ENCODE assay signal across 8 cellular contexts in the genomic region with DNA sequence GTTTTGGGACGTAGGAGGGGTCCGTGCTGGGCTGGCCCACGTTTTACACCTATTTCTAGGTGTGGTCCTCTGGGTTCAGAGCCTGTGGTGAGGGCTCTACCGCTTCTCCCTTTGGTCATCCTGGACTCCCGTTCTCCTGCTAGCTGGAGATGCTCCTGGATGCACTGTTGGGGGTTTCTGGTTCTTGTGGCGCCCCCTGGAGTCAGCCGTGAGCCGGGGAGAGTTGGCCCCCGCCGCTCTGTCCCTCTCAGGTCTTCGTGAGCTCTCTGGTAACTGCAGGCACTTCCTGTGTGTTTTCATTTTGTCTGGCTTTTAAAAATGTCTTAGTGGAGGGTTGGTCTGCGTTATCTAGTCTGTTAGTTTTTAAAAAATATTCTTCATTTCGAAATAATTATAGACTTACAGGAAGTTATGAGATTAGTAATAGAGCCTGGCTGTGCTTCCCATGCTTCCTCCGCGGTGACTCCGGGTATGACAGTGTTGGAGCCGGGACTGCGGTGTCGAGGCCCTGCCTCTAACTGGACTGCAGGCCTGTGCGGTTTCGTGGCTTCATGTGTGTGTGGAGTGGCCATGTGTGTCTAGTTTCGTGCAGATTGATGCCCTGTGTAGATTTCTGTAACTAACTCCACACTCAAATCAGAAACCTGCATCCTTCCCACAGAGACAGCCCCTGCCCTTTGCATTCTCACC.
DNase-seq lines count a peak whose midpoint lies in the region; ATAC-seq and TF ChIP-seq lines count a peak whose summit lies in the region.

No MANE protein-coding gene starts in this region.

- no peaks in the 10 kb centered on the region for H3K9me3 ChIP-seq in BLaER1 treated with 17β-estradiol and CSF1 and Interleukin-3, amounts not matched to agents 10 nM and 100 nM (replicated peaks in 1 of 11)

- no peak overlapping the region for H3K27ac Mint-ChIP-seq in activated naive CD8-positive, alpha-beta T cell treated with anti-CD3 and anti-CD28 coated beads for 36 hours
- peak overlapping the region; percentile 53 for H3K27ac Mint-ChIP-seq in mesothelial cell of epicardium

- peaks cover 11% of the 10 kb centered on the region for H3K4me1 Mint-ChIP-seq in activated naive CD8-positive, alpha-beta T cell treated with anti-CD3 and anti-CD28 coated beads for 36 hours
- H3K4me1 Mint-ChIP-seq in mesothelial cell of epicardium = no peaks in the 10 kb centered on the region

- H3K36me3 Mint-ChIP-seq in activated naive CD8-positive, alpha-beta T cell treated with anti-CD3 and anti-CD28 coated beads for 36 hours = peaks cover 11% of the 10 kb centered on the region
- H3K36me3 Mint-ChIP-seq in mesothelial cell of epicardium = peaks cover 10% of the 10 kb centered on the region

- H3K4me2 ChIP-seq in BLaER1 treated with 17β-estradiol and CSF1 and Interleukin-3, amounts not matched to agents 10 nM and 100 nM = peak overlapping the region; percentile 42 to 96 (median 88)

- 0 out of 22 replicates have a peak, but pooled peaks cover 0 to 6% (median 0%) of the 10 kb centered on the region in 11 experiments for H3K27me3 ChIP-seq in BLaER1 treated with 17β-estradiol and CSF1 and Interleukin-3, amounts not matched to agents 10 nM and 100 nM

- peak overlapping the region in 9 of 11 experiments; percentile 15 to 62 (median 51); a peak in 17 of 22 replicates for H3K27ac ChIP-seq in BLaER1 treated with 17β-estradiol and CSF1 and Interleukin-3, amounts not matched to agents 10 nM and 100 nM

- peaks cover 0 to 64% (median 29%) of the 10 kb centered on the region in 11 experiments; a peak in 15 of 22 replicates for H4K20me1 ChIP-seq in BLaER1 treated with 17β-estradiol and CSF1 and Interleukin-3, amounts not matched to agents 10 nM and 100 nM

- no peak overlapping the region for H3K4me3 Mint-ChIP-seq in activated naive CD8-positive, alpha-beta T cell treated with anti-CD3 and anti-CD28 coated beads for 36 hours
- H3K4me3 Mint-ChIP-seq in mesothelial cell of epicardium = no peak overlapping the region

- no peak for TF ChIP-seq EP300 in Ishikawa (IDR thresholded peaks at IDR 0.05; ENCODE audit: borderline replicate concordance)

- DNase-seq in activated naive CD8-positive, alpha-beta T cell treated with anti-CD3 and anti-CD28 coated beads for 36 hours = peak; percentile 33
- no peak for DNase-seq in mesothelial cell of epicardium (ENCODE audit: low spot score in 2 of 2, unreplicated experiment in 2 of 2)

- H3K4me1 ChIP-seq in BLaER1 treated with 17β-estradiol and CSF1 and Interleukin-3, amounts not matched to agents 10 nM and 100 nM = peaks cover 48 to 76% (median 65%) of the 10 kb centered on the region in 10 experiments

- no peaks in the 10 kb centered on the region for H3K27me3 Mint-ChIP-seq in activated naive CD8-positive, alpha-beta T cell treated with anti-CD3 and anti-CD28 coated beads for 36 hours
- H3K27me3 Mint-ChIP-seq in mesothelial cell of epicardium (ENCODE audit: low read depth) = no peaks in the 10 kb centered on the region

- TF ChIP-seq RAD21 in Ishikawa (IDR thresholded peaks at IDR 0.05; ENCODE audit: low read depth) = peak; percentile 51

- TF ChIP-seq CTCF in mesothelial cell of epicardium (IDR thresholded peaks at IDR 0.05; ENCODE audit: unreplicated experiment) = no peak

- H3K9ac ChIP-seq in BLaER1 treated with 17β-estradiol and CSF1 and Interleukin-3, amounts not matched to agents 10 nM and 100 nM = peak overlapping the region in 9 of 11 experiments; percentile 4 to 34 (median 28); a peak in 9 of 22 replicates

- H3K36me3 ChIP-seq in BLaER1 treated with 17β-estradiol and CSF1 and Interleukin-3, amounts not matched to agents 10 nM and 100 nM = peaks cover 11 to 58% (median 44%) of the 10 kb centered on the region in 11 experiments; a peak in 21 of 22 replicates

- H3K9me3 Mint-ChIP-seq in activated naive CD8-positive, alpha-beta T cell treated with anti-CD3 and anti-CD28 coated beads for 36 hours = no peaks in the 10 kb centered on the region
- no peaks in the 10 kb centered on the region for H3K9me3 Mint-ChIP-seq in mesothelial cell of epicardium

- no peak for ATAC-seq in HG03520 (IDR thresholded peaks at IDR 0.05; ENCODE audit: unreplicated experiment)
- ATAC-seq in GM19328 (IDR thresholded peaks at IDR 0.05; ENCODE audit: unreplicated experiment) = no peak
- ATAC-seq in GM18858 (IDR thresholded peaks at IDR 0.05; ENCODE audit: unreplicated experiment) = no peak
- no peak for ATAC-seq in HG03095 (IDR thresholded peaks at IDR 0.05; ENCODE audit: unreplicated experiment)

- H3K4me3 ChIP-seq in BLaER1 treated with 17β-estradiol and CSF1 and Interleukin-3, amounts not matched to agents 10 nM and 100 nM = peak overlapping the region in 1 of 10 experiments; percentile 1; a peak in 1 of 20 replicates

TF ChIP-seq in Ishikawa, 13 proteins besides CTCF, POLR2A, EP300 and RAD21:
- no peak for TF ChIP-seq FOXM1 (IDR thresholded peaks at IDR 0.05; ENCODE audit: borderline replicate concordance, low read depth)
- TF ChIP-seq, protein P1, sequence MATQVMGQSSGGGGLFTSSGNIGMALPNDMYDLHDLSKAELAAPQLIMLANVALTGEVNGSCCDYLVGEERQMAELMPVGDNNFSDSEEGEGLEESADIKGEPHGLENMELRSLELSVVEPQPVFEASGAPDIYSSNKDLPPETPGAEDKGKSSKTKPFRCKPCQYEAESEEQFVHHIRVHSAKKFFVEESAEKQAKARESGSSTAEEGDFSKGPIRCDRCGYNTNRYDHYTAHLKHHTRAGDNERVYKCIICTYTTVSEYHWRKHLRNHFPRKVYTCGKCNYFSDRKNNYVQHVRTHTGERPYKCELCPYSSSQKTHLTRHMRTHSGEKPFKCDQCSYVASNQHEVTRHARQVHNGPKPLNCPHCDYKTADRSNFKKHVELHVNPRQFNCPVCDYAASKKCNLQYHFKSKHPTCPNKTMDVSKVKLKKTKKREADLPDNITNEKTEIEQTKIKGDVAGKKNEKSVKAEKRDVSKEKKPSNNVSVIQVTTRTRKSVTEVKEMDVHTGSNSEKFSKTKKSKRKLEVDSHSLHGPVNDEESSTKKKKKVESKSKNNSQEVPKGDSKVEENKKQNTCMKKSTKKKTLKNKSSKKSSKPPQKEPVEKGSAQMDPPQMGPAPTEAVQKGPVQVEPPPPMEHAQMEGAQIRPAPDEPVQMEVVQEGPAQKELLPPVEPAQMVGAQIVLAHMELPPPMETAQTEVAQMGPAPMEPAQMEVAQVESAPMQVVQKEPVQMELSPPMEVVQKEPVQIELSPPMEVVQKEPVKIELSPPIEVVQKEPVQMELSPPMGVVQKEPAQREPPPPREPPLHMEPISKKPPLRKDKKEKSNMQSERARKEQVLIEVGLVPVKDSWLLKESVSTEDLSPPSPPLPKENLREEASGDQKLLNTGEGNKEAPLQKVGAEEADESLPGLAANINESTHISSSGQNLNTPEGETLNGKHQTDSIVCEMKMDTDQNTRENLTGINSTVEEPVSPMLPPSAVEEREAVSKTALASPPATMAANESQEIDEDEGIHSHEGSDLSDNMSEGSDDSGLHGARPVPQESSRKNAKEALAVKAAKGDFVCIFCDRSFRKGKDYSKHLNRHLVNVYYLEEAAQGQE (IDR thresholded peaks at IDR 0.05; ENCODE audit: low read depth) = no peak
- no peak for TF ChIP-seq ZBTB7A (IDR thresholded peaks at IDR 0.05; ENCODE audit: low read depth)
- no peak for TF ChIP-seq TEAD4 (IDR thresholded peaks at IDR 0.05)
- TF ChIP-seq NFIC (IDR thresholded peaks at IDR 0.05) = no peak
- TF ChIP-seq CREB1 (IDR thresholded peaks at IDR 0.05; ENCODE audit: low read depth) = no peak
- TF ChIP-seq TAF1 (IDR thresholded peaks at IDR 0.05; ENCODE audit: low read depth) = no peak
- TF ChIP-seq TCF12 (IDR thresholded peaks at IDR 0.05; ENCODE audit: low read depth) = no peak
- TF ChIP-seq YY1 (IDR thresholded peaks at IDR 0.05; ENCODE audit: low read depth) = no peak
- TF ChIP-seq, protein P2, sequence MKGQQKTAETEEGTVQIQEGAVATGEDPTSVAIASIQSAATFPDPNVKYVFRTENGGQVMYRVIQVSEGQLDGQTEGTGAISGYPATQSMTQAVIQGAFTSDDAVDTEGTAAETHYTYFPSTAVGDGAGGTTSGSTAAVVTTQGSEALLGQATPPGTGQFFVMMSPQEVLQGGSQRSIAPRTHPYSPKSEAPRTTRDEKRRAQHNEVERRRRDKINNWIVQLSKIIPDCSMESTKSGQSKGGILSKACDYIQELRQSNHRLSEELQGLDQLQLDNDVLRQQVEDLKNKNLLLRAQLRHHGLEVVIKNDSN (IDR thresholded peaks at IDR 0.05) = no peak
- no peak for TF ChIP-seq EGR1 (IDR thresholded peaks at IDR 0.05)
- TF ChIP-seq, protein P3, sequence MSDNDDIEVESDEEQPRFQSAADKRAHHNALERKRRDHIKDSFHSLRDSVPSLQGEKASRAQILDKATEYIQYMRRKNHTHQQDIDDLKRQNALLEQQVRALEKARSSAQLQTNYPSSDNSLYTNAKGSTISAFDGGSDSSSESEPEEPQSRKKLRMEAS (IDR thresholded peaks at IDR 0.05) = no peak
- no peak for TF ChIP-seq CEBPB (IDR thresholded peaks at IDR 0.05)
